1 cellular context compared by ENCODE assay signal in genomic region chr11:93196816-93197382, GRCh38.
TF ChIP-seq lines count a peak whose summit lies in the region.

No MANE protein-coding gene starts in this region.

TF ChIP-seq in IMR-90, 13 proteins besides CTCF, POLR2A, EP300 and RAD21 (continued from another document):
- TF ChIP-seq USF2 (IDR thresholded peaks at IDR 0.05; ENCODE audit: low read depth, low read length) (no peak), RFX5 (IDR thresholded peaks at IDR 0.05; ENCODE audit: low read depth, low read length) (no peak), MAZ (IDR thresholded peaks at IDR 0.05; ENCODE audit: borderline replicate concordance, low read depth, low read length) (no peak), NFE2L2 (IDR thresholded peaks at IDR 0.05; ENCODE audit: low read depth, low read length) (no peak), SMC3 (IDR thresholded peaks at IDR 0.05; ENCODE audit: low read depth, low read length) (no peak)
